ENCODE assay signal across 8 cellular contexts in genomic region chr3:53845103-53845880, GRCh38. TPM values are rescaled to one million over a fixed set of nuclear protein-coding genes. Genes with fewer than 3 reads are reported as not detected.
A peak's percentile ranks its signal among the peaks of the same experiment; 100 is the strongest.
DNase-seq lines count a peak whose midpoint lies in the region; ATAC-seq and TF ChIP-seq lines count a peak whose summit lies in the region.

No MANE protein-coding gene starts in this region.

- intact Hi-C loops in lower leg skin (cut with DNase I; ENCODE audit: low total_unique reads), result no loop called here

- H3K4me1 ChIP-seq in NT2/D1 (ENCODE audit: insufficient read depth, insufficient read length), result peaks cover 26% of the 10 kb centered on the region

- peaks cover 16% of the 10 kb centered on the region for H3K36me3 ChIP-seq in NT2/D1 (ENCODE audit: insufficient read depth, insufficient read length, low read length)

- peaks cover 8% of the 10 kb centered on the region for H3K27me3 ChIP-seq in NT2/D1 (ENCODE audit: insufficient read depth, insufficient read length)

- 20 to 34% methylated on average over 15 to 20 of the region's 25 CpGs for WGBS in lower leg skin, 2 donors

- no peak for TF ChIP-seq POLR2A in lower leg skin (IDR thresholded peaks at IDR 0.05)

- TF ChIP-seq CTCF in lower leg skin (IDR thresholded peaks at IDR 0.05), result no peak

- peak overlapping the region; percentile 94 for H3K9ac ChIP-seq in NT2/D1 (ENCODE audit: insufficient read length, low read depth)

- peak overlapping the region; percentile 71 for H3K4me3 ChIP-seq in NT2/D1 (ENCODE audit: insufficient read length, low read depth)
- peak overlapping the region; percentile 58 for H3K4me3 ChIP-seq in lower leg skin (ENCODE audit: low read depth, poor library complexity, severe bottlenecking)

- peak overlapping the region; percentile 96 for H3K27ac ChIP-seq in substantia nigra (ENCODE audit: low read depth, low read length, poor library complexity, severe bottlenecking)

- H3K9me3 ChIP-seq in NT2/D1 (ENCODE audit: insufficient read depth, low read length), result no peaks in the 10 kb centered on the region

- DNase-seq in EH (ENCODE audit: low read depth) (peak; percentile 46), NT2/D1 (ENCODE audit: low read depth, low spot score) (peak; percentile 66), ecto neural progenitor cell (ENCODE audit: low spot score) (peak; percentile 73), lower leg skin (ENCODE audit: low spot score in 2 of 2) (peak in 1 of 2 donors; percentile 87), substantia nigra (lab: John Stamatoyannopoulos, UW) (peak in 33 of 49 donors; percentile 12 to 62 (median 35))

- peak; percentile 25 for ATAC-seq in GM21529 (IDR thresholded peaks at IDR 0.05; ENCODE audit: unreplicated experiment)
- no peak for ATAC-seq in HG02970 (IDR thresholded peaks at IDR 0.05; ENCODE audit: low FRiP score, unreplicated experiment)
- no peak for ATAC-seq in HG03342 (IDR thresholded peaks at IDR 0.05; ENCODE audit: unreplicated experiment)

RNA-seq across cellular contexts. Expression of gene CHDH, which starts 0.9 kb away (rescaled TPM):
- total RNA-seq in lower leg skin, result 10 to 100 TPM in 2 of 4 donors, 1 to 10 TPM in 2; 4.6 to 14.9 (median 9.5) TPM

RNA-seq across cellular contexts. Expression of gene IL17RB, which starts 1.1 kb away (rescaled TPM):
- 1 to 10 TPM in 1 of 4 donors, under 1 TPM in 2, not detected in 1; 0.63 to 1.9 (median 0.81) TPM for total RNA-seq in lower leg skin

RNA-seq across cellular contexts. Expression of gene ACTR8, which starts 36.7 kb away (rescaled TPM):
- 10 to 100 TPM; 12.0 to 22.4 (median 19.2) TPM for total RNA-seq in lower leg skin

RNA-seq across cellular contexts. Expression of gene SELENOK, which starts 46.4 kb away (rescaled TPM):
- total RNA-seq in lower leg skin, result 10 to 100 TPM; 23.0 to 47.2 (median 30.1) TPM
